8 cellular contexts compared by ENCODE assay signal in the genomic region with DNA sequence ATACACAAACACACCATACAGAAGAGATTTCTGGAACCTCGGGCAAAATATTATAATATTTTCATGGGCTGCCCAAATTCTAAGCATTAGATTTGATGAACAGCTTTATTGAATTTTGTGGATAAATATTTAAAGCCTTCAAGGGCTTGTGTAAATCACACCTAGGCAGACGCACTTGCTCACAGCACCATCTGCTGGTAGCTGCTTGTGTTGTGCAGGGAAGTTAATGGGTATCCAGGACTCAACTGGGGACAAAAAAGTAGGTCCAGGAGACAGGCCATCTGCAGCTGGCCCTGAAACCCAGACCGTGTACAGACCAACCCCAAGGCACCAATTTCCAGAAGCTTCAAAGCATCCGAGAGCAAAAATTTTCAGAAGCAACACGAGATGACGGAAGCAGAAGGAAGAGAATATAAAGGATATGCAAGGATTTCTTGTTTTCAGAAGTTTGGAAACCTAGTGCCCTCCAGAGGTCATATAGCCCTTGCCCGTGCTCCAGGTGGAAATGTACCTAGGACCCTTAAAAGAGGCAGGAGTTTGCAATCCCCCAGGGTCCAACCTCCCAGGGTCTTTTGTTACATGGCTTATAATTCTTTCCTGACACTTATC.
DNase-seq lines count a peak whose midpoint lies in the region; ATAC-seq and TF ChIP-seq lines count a peak whose summit lies in the region.

No MANE protein-coding gene starts in this region.

- H3K4me3 Mint-ChIP-seq in Calu3 (ENCODE audit: low read depth, unreplicated experiment) (no peak overlapping the region), chondrocyte (ENCODE audit: unreplicated experiment) (no peak overlapping the region)
- H3K4me3 Mint-ChIP-seq in activated T-helper 17 cell treated with anti-CD3 and anti-CD28 coated beads, Interleukin-2, amount 50 U/mL, for 72 hours: no peak overlapping the region

- H3K4me1 ChIP-seq in IMR-90 (ENCODE audit: control insufficient read depth, insufficient read depth, low read length): no peaks in the 10 kb centered on the region
- H3K4me1 ChIP-seq in PC-3 (ENCODE audit: insufficient read depth, low read length): no peaks in the 10 kb centered on the region
- no peaks in the 10 kb centered on the region for H3K4me1 ChIP-seq in left lung

- dilution Hi-C loops in IMR-90 (cut with HindIII; ENCODE audit: low sequenced_read_pairs, unreplicated experiment): no loop called here

- H3K4me2 ChIP-seq in IMR-90 (ENCODE audit: low read depth, low read length) (no peak overlapping the region), PC-3 (ENCODE audit: low read length) (no peak overlapping the region)

- no peaks in the 10 kb centered on the region for H3K79me1 ChIP-seq in IMR-90 (ENCODE audit: low read depth in 1 of 2, low read length in 2 of 2)

- WGBS in IMR-90 (ENCODE audit: extremely low coverage in 2 of 2, insufficient read length in 1 of 2), 2 experiments: no CpG with 5 or more reads among the region's 7 CpGs

- H2BK20ac ChIP-seq in IMR-90 (ENCODE audit: low read depth, low read length): no peak overlapping the region

- TF ChIP-seq POLR2A in IMR-90 (IDR thresholded peaks at IDR 0.05; ENCODE audit: low read depth, low read length): no peak

- intact Hi-C loops in Calu3 (cut with micrococcal nuclease; ENCODE audit: unreplicated experiment): loop anchor here (1.0 to 5.0 kb wide), 6 partner anchors 50 to 844 kb away; no protein-coding TSS in a partner anchor
- intact Hi-C loops in IMR-90 (cut with micrococcal nuclease): loop anchor here (1.0 to 5.0 kb wide), 2 partner anchors 721 to 845 kb away; no protein-coding TSS in a partner anchor
- intact Hi-C loops in PC-3 (cut with micrococcal nuclease): loop anchor here (5.0 kb wide), 1 partner anchor 720 kb away; no protein-coding TSS in a partner anchor
- intact Hi-C loops in left lung (cut with DNase I): loop anchor here in 1 of 2 donors (5.0 to 10.0 kb wide), 2 partner anchors 720 to 848 kb away; no protein-coding TSS in a partner anchor

- no peak overlapping the region for H4K5ac ChIP-seq in IMR-90 (ENCODE audit: low read depth, low read length)

- no peaks in the 10 kb centered on the region for H3K36me3 Mint-ChIP-seq in Calu3 (ENCODE audit: insufficient read depth, unreplicated experiment)
- no peaks in the 10 kb centered on the region for H3K36me3 Mint-ChIP-seq in chondrocyte (ENCODE audit: low read depth)
- H3K36me3 Mint-ChIP-seq in activated T-helper 17 cell treated with anti-CD3 and anti-CD28 coated beads, Interleukin-2, amount 50 U/mL, for 72 hours (ENCODE audit: low read depth): no peaks in the 10 kb centered on the region

- no peaks in the 10 kb centered on the region for H3K27me3 ChIP-seq in IMR-90 (ENCODE audit: control insufficient read depth, insufficient read depth, low read length)
- H3K27me3 ChIP-seq in PC-3 (ENCODE audit: low read length): no peaks in the 10 kb centered on the region
- no peaks in the 10 kb centered on the region for H3K27me3 ChIP-seq in left lung

- CTCF ChIA-PET in Calu3 (lab: Charles Lee) (interaction anchor here (0.6 to 3.3 kb wide), 10 partner anchors 51 to 844 kb away, joined by 3 to 30 read pairs (median 4); no protein-coding TSS in a partner anchor), IMR-90 (lab: Yijun Ruan, JAX) (interaction anchor here (0.6 to 1.4 kb wide), 5 partner anchors 11 to 721 kb away, joined by 3 to 7 read pairs (median 3); no protein-coding TSS in a partner anchor), PC-3 (lab: Charles Lee) (interaction anchor here (1.0 kb wide), 1 partner anchor 721 kb away, joined by 3 read pairs; no protein-coding TSS in a partner anchor)

- H4K8ac ChIP-seq in IMR-90 (ENCODE audit: low read depth in 2 of 2, low read length in 2 of 2): no peak overlapping the region

- no peaks in the 10 kb centered on the region for H3K79me2 ChIP-seq in PC-3 (ENCODE audit: low read length)

- H2AK9ac ChIP-seq in IMR-90 (replicated peaks; ENCODE audit: low read depth, low read length, poor library complexity): no peak overlapping the region

- TF ChIP-seq RAD21 in IMR-90 (IDR thresholded peaks at IDR 0.05; ENCODE audit: low read length): peak; percentile 65

- no peaks in the 10 kb centered on the region for H3K9me1 ChIP-seq in IMR-90 (ENCODE audit: insufficient read depth, low read length)

- peak; percentile 89 for TF ChIP-seq CTCF in Calu3 (IDR thresholded peaks at IDR 0.05; ENCODE audit: unreplicated experiment)
- peak; percentile 68 for TF ChIP-seq CTCF in IMR-90 (conservative IDR thresholded peaks at IDR 0.05; ENCODE audit: low read depth, low read length)
- peak; percentile 75 for TF ChIP-seq CTCF in PC-3 (conservative IDR thresholded peaks at IDR 0.05; ENCODE audit: low read depth, low read length)
- TF ChIP-seq CTCF in chondrocyte (IDR thresholded peaks at IDR 0.05): peak; percentile 93
- TF ChIP-seq CTCF in left lung (IDR thresholded peaks at IDR 0.05): peak; percentile 61 to 62

- no peak overlapping the region for H3K4ac ChIP-seq in IMR-90 (ENCODE audit: low read depth, low read length)

- H3K27ac Mint-ChIP-seq in Calu3 (ENCODE audit: unreplicated experiment) (no peak overlapping the region), chondrocyte (ENCODE audit: unreplicated experiment) (no peak overlapping the region)
- H3K27ac Mint-ChIP-seq in activated T-helper 17 cell treated with anti-CD3 and anti-CD28 coated beads, Interleukin-2, amount 50 U/mL, for 72 hours: no peak overlapping the region

- no peak overlapping the region for H3K18ac ChIP-seq in IMR-90 (ENCODE audit: low read depth, low read length)

- H3K9me3 ChIP-seq in IMR-90 (ENCODE audit: control insufficient read depth, insufficient read depth, low read length) (no peaks in the 10 kb centered on the region), PC-3 (ENCODE audit: low read length) (no peaks in the 10 kb centered on the region), left lung (no peaks in the 10 kb centered on the region)

- H3K27ac ChIP-seq in IMR-90 (ENCODE audit: insufficient read depth, low read length) (no peak overlapping the region), PC-3 (ENCODE audit: low read length) (no peak overlapping the region), left lung (no peak overlapping the region)

- H2AFZ ChIP-seq in IMR-90 (replicated peaks; ENCODE audit: low read length, poor library complexity): no peak overlapping the region
- H2AFZ ChIP-seq in PC-3 (ENCODE audit: low read length): no peak overlapping the region

- no peak overlapping the region for H2BK120ac ChIP-seq in IMR-90 (ENCODE audit: low read depth, low read length)

- H3K9me2 ChIP-seq in PC-3 (replicated peaks; ENCODE audit: low read length): no peaks in the 10 kb centered on the region

- no peak overlapping the region for H2AK5ac ChIP-seq in IMR-90 (ENCODE audit: low read depth, low read length)

- H3K14ac ChIP-seq in IMR-90 (replicated peaks; ENCODE audit: low read depth, low read length): no peak overlapping the region

- DNase-seq in Calu3 (peak; percentile 82), GM19240 (ENCODE audit: insufficient read length, low spot score) (peak; percentile 8), IMR-90 (peak; percentile 49), PC-3 (peak; percentile 66), chondrocyte (ENCODE audit: low spot score) (no peak), left lung (peak in 1 of 2 donors; percentile 61), superior temporal gyrus (ENCODE audit: extremely low spot score) (peak; percentile 91)

- in situ Hi-C loops in IMR-90 (cut with MboI; ENCODE audit: low sequenced_read_pairs): loop anchor here (25.0 kb wide), 1 partner anchor 725 kb away; no protein-coding TSS in a partner anchor

- POLR2A ChIA-PET in IMR-90 (lab: Charles Lee; ENCODE audit: unreplicated experiment) (no interaction called here), PC-3 (lab: Charles Lee; ENCODE audit: unreplicated experiment) (no interaction called here)

- no peaks in the 10 kb centered on the region for H4K20me1 ChIP-seq in IMR-90 (ENCODE audit: insufficient read depth, low read length)
- no peaks in the 10 kb centered on the region for H4K20me1 ChIP-seq in PC-3 (ENCODE audit: low read length)

- no peaks in the 10 kb centered on the region for H3K27me3 Mint-ChIP-seq in Calu3 (ENCODE audit: unreplicated experiment)
- peaks cover 5% of the 10 kb centered on the region for H3K27me3 Mint-ChIP-seq in chondrocyte (ENCODE audit: low read depth)
- no peaks in the 10 kb centered on the region for H3K27me3 Mint-ChIP-seq in activated T-helper 17 cell treated with anti-CD3 and anti-CD28 coated beads, Interleukin-2, amount 50 U/mL, for 72 hours

- no peak overlapping the region for H2BK5ac ChIP-seq in IMR-90 (ENCODE audit: low read depth, low read length, poor library complexity, severe bottlenecking)

- H3K4me1 Mint-ChIP-seq in Calu3 (ENCODE audit: low read depth, unreplicated experiment): peaks cover 7% of the 10 kb centered on the region
- no peaks in the 10 kb centered on the region for H3K4me1 Mint-ChIP-seq in chondrocyte (ENCODE audit: low read depth)
- H3K4me1 Mint-ChIP-seq in activated T-helper 17 cell treated with anti-CD3 and anti-CD28 coated beads, Interleukin-2, amount 50 U/mL, for 72 hours: no peaks in the 10 kb centered on the region

- H3F3A ChIP-seq in PC-3 (ENCODE audit: low read length, unreplicated experiment): no peaks in the 10 kb centered on the region

- H3K4me3 ChIP-seq in IMR-90 (ENCODE audit: insufficient read depth, low read depth, low read length) (no peak overlapping the region), PC-3 (ENCODE audit: low read length) (no peak overlapping the region), left lung (no peak overlapping the region)

- ATAC-seq in IMR-90 (ENCODE audit: low read depth) (peak; percentile 54; the same call in 1 of the 2 replicates), PC-3 (peak; percentile 64; the same call in 1 of the 2 replicates), left lung (peak; percentile 94)
- ATAC-seq in activated T-helper 17 cell treated with anti-CD3 and anti-CD28 coated beads, Interleukin-2, amount 50 U/mL, for 72 hours (replicated peaks): no peak

- H3K36me3 ChIP-seq in IMR-90 (ENCODE audit: control insufficient read depth, insufficient read depth, low read length): no peaks in the 10 kb centered on the region
- no peaks in the 10 kb centered on the region for H3K36me3 ChIP-seq in PC-3 (ENCODE audit: low read depth, low read length)
- H3K36me3 ChIP-seq in left lung: no peaks in the 10 kb centered on the region

- no peak overlapping the region for H2BK15ac ChIP-seq in IMR-90 (ENCODE audit: low read depth, low read length)

- BruUV-seq in Calu3 (replicated peaks; lab: Mats Ljungman, UMichigan) (no TSS peak), IMR-90 (replicated peaks; lab: Mats Ljungman, UMichigan) (no TSS peak), PC-3 (replicated peaks; lab: Mats Ljungman, UMichigan) (no TSS peak)

- no peak overlapping the region for H4K91ac ChIP-seq in IMR-90 (ENCODE audit: insufficient read depth, low read depth, low read length)

- H3K9ac ChIP-seq in IMR-90 (ENCODE audit: low read depth, low read length): no peak overlapping the region
- no peak overlapping the region for H3K9ac ChIP-seq in PC-3 (ENCODE audit: low read length)

- H3K56ac ChIP-seq in IMR-90 (ENCODE audit: extremely low read depth, insufficient read depth, low read length): no peak overlapping the region

- no peak overlapping the region for H3K23ac ChIP-seq in IMR-90 (ENCODE audit: low read depth, low read length)

- H3K9me3 Mint-ChIP-seq in Calu3 (ENCODE audit: low read depth, unreplicated experiment): no peaks in the 10 kb centered on the region
- no peaks in the 10 kb centered on the region for H3K9me3 Mint-ChIP-seq in chondrocyte (ENCODE audit: low read depth)
- H3K9me3 Mint-ChIP-seq in activated T-helper 17 cell treated with anti-CD3 and anti-CD28 coated beads, Interleukin-2, amount 50 U/mL, for 72 hours: no peaks in the 10 kb centered on the region
